In genomic region chr15:92733090-92733933, GRCh38 we compare ENCODE assay signal across 9 cellular contexts.
DNase-seq lines count a peak whose midpoint lies in the region; ATAC-seq, FAIRE-seq and TF ChIP-seq lines count a peak whose summit lies in the region.
"Had no signal": no experiment of that assay in that cellular context is flagged by ENCODE, and none has a peak within 500 bp of the region (broad histone marks: within the 10 kb centered on the region; RNA-seq: fewer than 3 reads in every experiment).

No MANE protein-coding gene starts in this region.

- H3K27me3 ChIP-seq in H9 (ENCODE audit: insufficient read depth, low read length) (no peaks in the 10 kb centered on the region), K562 (ENCODE audit: control insufficient read depth in 2 of 2, insufficient read depth in 2 of 2, low read length in 2 of 2) (peaks cover 11 to 17% of the 10 kb centered on the region in 2 experiments)
- no peaks in the 10 kb centered on the region for H3K27me3 ChIP-seq in effector memory CD4-positive, alpha-beta T cell (replicated peaks; ENCODE audit: control insufficient read depth, insufficient read depth, low read length, poor library complexity, severe bottlenecking)

- no peak for TF ChIP-seq POLR2A in K562 (conservative IDR thresholded peaks at IDR 0.05)

- H3K4me2 ChIP-seq in H9 (ENCODE audit: insufficient read depth, insufficient read length, low read length) = peak overlapping the region; percentile 60
- peak overlapping the region; percentile 71 for H3K4me2 ChIP-seq in K562 (ENCODE audit: insufficient read depth, low read length)

- H4K5ac ChIP-seq in H9 (ENCODE audit: insufficient read length, low read depth, low read length) = no peak overlapping the region

- no peaks in the 10 kb centered on the region for H3K79me1 ChIP-seq in H9 (ENCODE audit: insufficient read depth, low read depth, low read length, poor library complexity, severe bottlenecking)

- BruUV-seq in K562 (replicated peaks; lab: Mats Ljungman, UMichigan) = TSS peak; percentile 46

- H3K4me1 Mint-ChIP-seq in H9 = peaks cover 0 to 5% of the 10 kb centered on the region in 2 experiments; a peak in 1 of 4 replicates
- peaks cover under 1% of the 10 kb centered on the region for H3K4me1 Mint-ChIP-seq in memory B cell

- H3K18ac ChIP-seq in H9 (ENCODE audit: insufficient read length, low read depth, low read length) = peak overlapping the region; percentile 51

- TF ChIP-seq EP300 in K562 (IDR thresholded peaks at IDR 0.05; ENCODE audit: low read length) = no peak

- H3K27ac Mint-ChIP-seq in H9 = peak overlapping the region; percentile 57 to 79 (median 59); a peak in 3 of 7 replicates
- H3K27ac Mint-ChIP-seq in memory B cell = no peak overlapping the region

- H4K20me1 ChIP-seq in H9 (ENCODE audit: control insufficient read depth, insufficient read depth, insufficient read length) = no peaks in the 10 kb centered on the region
- H4K20me1 ChIP-seq in K562 (replicated peaks; ENCODE audit: control insufficient read depth, insufficient read depth, low read length) = no peaks in the 10 kb centered on the region

- no peak overlapping the region for H2BK15ac ChIP-seq in H9 (ENCODE audit: low read depth, low read length)

- no peak overlapping the region for H2BK12ac ChIP-seq in H9 (ENCODE audit: insufficient read length, low read depth, low read length)

- H3T11ph ChIP-seq in H9 (ENCODE audit: low read length) = no peak overlapping the region

- H3K36me3 Mint-ChIP-seq in H9 (ENCODE audit: insufficient read depth in 1 of 3, low read depth in 3 of 3) = no peaks in the 10 kb centered on the region
- H3K36me3 Mint-ChIP-seq in memory B cell = no peaks in the 10 kb centered on the region

- CTCF ChIA-PET in K562 (lab: Yijun Ruan, JAX; ENCODE audit: low intra/inter-chr PET ratio) = interaction anchor here (0.5 kb wide), 1 partner anchor 676 kb away, joined by 5 read pairs; no protein-coding TSS in a partner anchor

- in situ Hi-C loops in K562 (cut with MboI) = no loop called here

- intact Hi-C loops in K562 (cut with micrococcal nuclease) = loop anchor here (10.0 kb wide), 1 partner anchor 321 kb away; no protein-coding TSS in a partner anchor

- TF ChIP-seq RAD21 in K562 (CRISPR knock-in tag; conservative IDR thresholded peaks at IDR 0.05 in 1 of 2, IDR thresholded peaks at IDR 0.05 in 1 of 2) = no peak

- no CpG with 5 or more reads among the region's 12 CpGs for WGBS in H9 (ENCODE audit: extremely low coverage, insufficient read length, low lambda C conversion rate)
- WGBS in K562 (ENCODE audit: insufficient coverage, low coverage, missing lambda C conversion rate) = 42% methylated on average over 12 of the region's 12 CpGs

- no peak for ATAC-seq in K562
- ATAC-seq in memory B cell (ENCODE audit: low read depth) = peak; percentile 32
- no peak for ATAC-seq in GM19395 (IDR thresholded peaks at IDR 0.05; ENCODE audit: unreplicated experiment)
- no peak for ATAC-seq in GM21576 (IDR thresholded peaks at IDR 0.05; ENCODE audit: unreplicated experiment)
- no peak for ATAC-seq in GM21529 (IDR thresholded peaks at IDR 0.05; ENCODE audit: unreplicated experiment)

- H3K36me3 ChIP-seq in K562 (ENCODE audit: control insufficient read depth, insufficient read depth, low read length) = no peaks in the 10 kb centered on the region
- H3K36me3 ChIP-seq in effector memory CD4-positive, alpha-beta T cell (ENCODE audit: control insufficient read depth, insufficient read depth, low read length) = no peaks in the 10 kb centered on the region

- H3K9me3 ChIP-seq in H9 (ENCODE audit: control insufficient read depth, low read depth, low read length) (no peaks in the 10 kb centered on the region), K562 (replicated peaks; ENCODE audit: control insufficient read depth, insufficient read depth, low read depth, low read length) (no peaks in the 10 kb centered on the region)
- no peaks in the 10 kb centered on the region for H3K9me3 ChIP-seq in effector memory CD4-positive, alpha-beta T cell (ENCODE audit: control insufficient read depth, low read length)

- peak overlapping the region; percentile 43 for H3K4me3 ChIP-seq in K562
- no peak overlapping the region for H3K4me3 ChIP-seq in effector memory CD4-positive, alpha-beta T cell (ENCODE audit: insufficient read depth, low read depth, low read length, poor library complexity, severe bottlenecking)

- H3K4me1 ChIP-seq in H9 (ENCODE audit: insufficient read depth, low read length) (no peaks in the 10 kb centered on the region), K562 (replicated peaks in 1 of 2; ENCODE audit: control insufficient read depth in 2 of 2, insufficient read depth in 2 of 2, low read length in 2 of 2) (peaks cover 0 to 5% of the 10 kb centered on the region in 2 experiments; a peak in 3 of 5 replicates)
- no peaks in the 10 kb centered on the region for H3K4me1 ChIP-seq in effector memory CD4-positive, alpha-beta T cell (ENCODE audit: control insufficient read depth, insufficient read depth, low read length, poor library complexity, severe bottlenecking)

- H3K23ac ChIP-seq in H9 (ENCODE audit: insufficient read length, low read depth, low read length) = no peak overlapping the region

- no peak overlapping the region for H3K56ac ChIP-seq in H9 (ENCODE audit: insufficient read length, low read depth, low read length)

- DNase-seq in H9 = no peak
- DNase-seq in K562 (ENCODE audit: extremely low read depth in 1 of 4, low spot score in 3 of 4) = peak in 1 of 4 experiments; percentile 66
- no peak for DNase-seq in memory B cell (ENCODE audit: low spot score in 2 of 2)
- no peak for DNase-seq in effector memory CD4-positive, alpha-beta T cell
- DNase-seq: T-helper 9 cell had no signal

- peak overlapping the region; percentile 44; the same call in 1 of the 2 replicates for H3K27ac ChIP-seq in 22Rv1
- H3K27ac ChIP-seq in H9 (ENCODE audit: insufficient read length, low read depth, low read length) = no peak overlapping the region
- no peak overlapping the region for H3K27ac ChIP-seq in K562 (ENCODE audit: extremely low read depth, low read depth, low read length)
- no peak overlapping the region for H3K27ac ChIP-seq in effector memory CD4-positive, alpha-beta T cell (ENCODE audit: insufficient read depth, low read length, poor library complexity, severe bottlenecking)

- H3K9me3 Mint-ChIP-seq in H9 (no peaks in the 10 kb centered on the region), memory B cell (no peaks in the 10 kb centered on the region)

- H2BK120ac ChIP-seq in H9 (ENCODE audit: low read depth, low read length, poor library complexity, severe bottlenecking) = no peak overlapping the region

- no peaks in the 10 kb centered on the region for H3K9me1 ChIP-seq in K562 (ENCODE audit: control insufficient read depth, insufficient read depth, low read length)

- H3K27me3 Mint-ChIP-seq in H9 (ENCODE audit: low read depth) (no peaks in the 10 kb centered on the region), memory B cell (peaks cover 1% of the 10 kb centered on the region)

- no peak for FAIRE-seq in K562 (lab: Jason Lieb, UNC)

- peak overlapping the region; percentile 52 to 83; a peak in 4 of 5 replicates for H3K4me3 Mint-ChIP-seq in H9
- peak overlapping the region; percentile 84 for H3K4me3 Mint-ChIP-seq in memory B cell

- TF ChIP-seq CTCF in 22Rv1 (IDR thresholded peaks at IDR 0.05) (no peak), H9 (conservative IDR thresholded peaks at IDR 0.05) (no peak), K562 (IDR thresholded peaks at IDR 0.05 in 2 of 3, conservative IDR thresholded peaks at IDR 0.05 in 1 of 3; ENCODE audit: insufficient read depth in 2 of 3, low read depth in 1 of 3, low read length in 3 of 3) (no peak)

- H3K14ac ChIP-seq in H9 (ENCODE audit: insufficient read depth, low read length) = 0 out of 2 replicates have a peak overlapping the region, but pooled peaks have one; percentile 74

- H3K23me2 ChIP-seq in H9 (ENCODE audit: insufficient read length, low read depth, low read length, poor library complexity, severe bottlenecking) = peaks cover 3% of the 10 kb centered on the region

- H2AFZ ChIP-seq in H9 (ENCODE audit: low read length) (no peak overlapping the region), K562 (ENCODE audit: low read depth, low read length) (peak overlapping the region; percentile 94)

- no peak overlapping the region for H2AK5ac ChIP-seq in H9 (ENCODE audit: insufficient read length, low read length)

- H4K8ac ChIP-seq in H9 (replicated peaks; ENCODE audit: insufficient read length, low read depth, low read length) = no peak overlapping the region

- no peak overlapping the region for H3K4ac ChIP-seq in H9 (ENCODE audit: low read depth, low read length)

- POLR2A ChIA-PET in K562 (lab: Yijun Ruan, JAX) = interaction anchor here (0.7 to 1.5 kb wide), 5 partner anchors 18 to 304 kb away, joined by 3 to 5 read pairs (median 3); no protein-coding TSS in a partner anchor

- no peak overlapping the region for H2BK5ac ChIP-seq in H9 (ENCODE audit: insufficient read length, low read length)

- H3K79me2 ChIP-seq in H9 (ENCODE audit: insufficient read depth, low read length) (no peaks in the 10 kb centered on the region), K562 (ENCODE audit: control insufficient read depth, insufficient read depth, low read length) (no peaks in the 10 kb centered on the region)

- H3K9ac ChIP-seq in H9 (ENCODE audit: extremely low read depth, insufficient read length, low read length) (no peak overlapping the region), K562 (ENCODE audit: insufficient read depth in 1 of 2, low read depth in 2 of 2, low read length in 2 of 2) (peak overlapping the region; percentile 58 to 89; a peak in 1 of 4 replicates)

- no peak overlapping the region for H4K91ac ChIP-seq in H9 (ENCODE audit: insufficient read length, low read depth, low read length)

- H2BK20ac ChIP-seq in H9 (ENCODE audit: low read depth, low read length, poor library complexity, severe bottlenecking) = no peak overlapping the region

TF ChIP-seq in K562, 482 proteins besides CTCF, POLR2A, EP300 and RAD21 (continues in another document):
- TF ChIP-seq MAFF (IDR thresholded peaks at IDR 0.05; ENCODE audit: low read length) (no peak), LARP7 (IDR thresholded peaks at IDR 0.05) (no peak), CEBPB (tag; IDR thresholded peaks at IDR 0.05) (peak; percentile 57), MBD2 (IDR thresholded peaks at IDR 0.05; ENCODE audit: borderline replicate concordance, low read depth) (no peak), GMEB1 (CRISPR knock-in tag; IDR thresholded peaks at IDR 0.05) (no peak)
